ENCODE assay signal across 1 cellular context in genomic region chr1:114757455-114758250, GRCh38.
TF ChIP-seq lines count a peak whose summit lies in the region.

Gene CSDE1, minus strand, starts transcription at chr1:114757984. Its CDS starts 18,094 bp downstream, at chr1:114739890.

TF ChIP-seq in HepG2, 621 proteins besides CTCF, POLR2A, EP300 and RAD21 (continued from another document and continues in another):
- 0 out of 2 replicates have a peak, but pooled peaks have one; percentile 20 for TF ChIP-seq FOXO1 (CRISPR knock-in tag; IDR thresholded peaks at IDR 0.05)
- no peak for TF ChIP-seq MYPOP (CRISPR knock-in tag; IDR thresholded peaks at IDR 0.05)
- no peak for TF ChIP-seq SCMH1 (CRISPR knock-in tag; IDR thresholded peaks at IDR 0.05; ENCODE audit: borderline replicate concordance)
- peak; percentile 48; the same call in 1 of the 2 replicates for TF ChIP-seq ZNF749 (CRISPR knock-in tag; IDR thresholded peaks at IDR 0.05; ENCODE audit: borderline replicate concordance)
- TF ChIP-seq JDP2 (CRISPR knock-in tag; IDR thresholded peaks at IDR 0.05; ENCODE audit: borderline replicate concordance), result no peak
- no peak for TF ChIP-seq SAFB2 (CRISPR knock-in tag; IDR thresholded peaks at IDR 0.05; ENCODE audit: borderline replicate concordance, low read depth)
- 0 out of 2 replicates have a peak, but pooled peaks have one; percentile 40 for TF ChIP-seq EEA1 (CRISPR knock-in tag; IDR thresholded peaks at IDR 0.05; ENCODE audit: borderline replicate concordance)
- no peak for TF ChIP-seq ZNF432 (CRISPR knock-in tag; IDR thresholded peaks at IDR 0.05; ENCODE audit: borderline replicate concordance)
- 0 out of 2 replicates have a peak, but pooled peaks have one; percentile 21 for TF ChIP-seq ZNF572 (CRISPR knock-in tag; IDR thresholded peaks at IDR 0.05)
- TF ChIP-seq, protein P1, sequence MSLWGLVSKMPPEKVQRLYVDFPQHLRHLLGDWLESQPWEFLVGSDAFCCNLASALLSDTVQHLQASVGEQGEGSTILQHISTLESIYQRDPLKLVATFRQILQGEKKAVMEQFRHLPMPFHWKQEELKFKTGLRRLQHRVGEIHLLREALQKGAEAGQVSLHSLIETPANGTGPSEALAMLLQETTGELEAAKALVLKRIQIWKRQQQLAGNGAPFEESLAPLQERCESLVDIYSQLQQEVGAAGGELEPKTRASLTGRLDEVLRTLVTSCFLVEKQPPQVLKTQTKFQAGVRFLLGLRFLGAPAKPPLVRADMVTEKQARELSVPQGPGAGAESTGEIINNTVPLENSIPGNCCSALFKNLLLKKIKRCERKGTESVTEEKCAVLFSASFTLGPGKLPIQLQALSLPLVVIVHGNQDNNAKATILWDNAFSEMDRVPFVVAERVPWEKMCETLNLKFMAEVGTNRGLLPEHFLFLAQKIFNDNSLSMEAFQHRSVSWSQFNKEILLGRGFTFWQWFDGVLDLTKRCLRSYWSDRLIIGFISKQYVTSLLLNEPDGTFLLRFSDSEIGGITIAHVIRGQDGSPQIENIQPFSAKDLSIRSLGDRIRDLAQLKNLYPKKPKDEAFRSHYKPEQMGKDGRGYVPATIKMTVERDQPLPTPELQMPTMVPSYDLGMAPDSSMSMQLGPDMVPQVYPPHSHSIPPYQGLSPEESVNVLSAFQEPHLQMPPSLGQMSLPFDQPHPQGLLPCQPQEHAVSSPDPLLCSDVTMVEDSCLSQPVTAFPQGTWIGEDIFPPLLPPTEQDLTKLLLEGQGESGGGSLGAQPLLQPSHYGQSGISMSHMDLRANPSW (CRISPR knock-in tag; IDR thresholded peaks at IDR 0.05; ENCODE audit: borderline replicate concordance), result no peak; the same call in 1 of the 2 replicates
- TF ChIP-seq TRIM24 (CRISPR knock-in tag; IDR thresholded peaks at IDR 0.05), result no peak
- TF ChIP-seq ZNF431 (CRISPR knock-in tag; IDR thresholded peaks at IDR 0.05; ENCODE audit: borderline replicate concordance, low read depth), result no peak
- TF ChIP-seq ZNF563 (CRISPR knock-in tag; IDR thresholded peaks at IDR 0.05), result 0 out of 2 replicates have a peak, but pooled peaks have one; percentile 64
- TF ChIP-seq ZNF616 (CRISPR knock-in tag; IDR thresholded peaks at IDR 0.05; ENCODE audit: low read depth), result no peak; the same call in 1 of the 2 replicates
- peak; percentile 98 for TF ChIP-seq HOXA3 (CRISPR knock-in tag; IDR thresholded peaks at IDR 0.05)
- TF ChIP-seq ZNF672 (CRISPR knock-in tag; IDR thresholded peaks at IDR 0.05), result no peak
- TF ChIP-seq PHF20 (CRISPR knock-in tag; IDR thresholded peaks at IDR 0.05), result peak; percentile 70; the same call in 1 of the 2 replicates
- TF ChIP-seq CCDC6 (CRISPR knock-in tag; IDR thresholded peaks at IDR 0.05), result peak; percentile 4; the same call in 1 of the 2 replicates
- no peak for TF ChIP-seq SATB2 (CRISPR knock-in tag; IDR thresholded peaks at IDR 0.05)
- peak; percentile 41; the same call in 1 of the 2 replicates for TF ChIP-seq ATF7-NPFF (CRISPR knock-in tag; IDR thresholded peaks at IDR 0.05; ENCODE audit: low read depth)
- TF ChIP-seq ZNF205 (CRISPR knock-in tag; IDR thresholded peaks at IDR 0.05), result peak; percentile 28; the same call in 1 of the 2 replicates
- TF ChIP-seq KDM2A (CRISPR knock-in tag; IDR thresholded peaks at IDR 0.05; ENCODE audit: borderline replicate concordance, low read depth), result peak; percentile 76; the same call in 1 of the 2 replicates
- TF ChIP-seq, protein P2, sequence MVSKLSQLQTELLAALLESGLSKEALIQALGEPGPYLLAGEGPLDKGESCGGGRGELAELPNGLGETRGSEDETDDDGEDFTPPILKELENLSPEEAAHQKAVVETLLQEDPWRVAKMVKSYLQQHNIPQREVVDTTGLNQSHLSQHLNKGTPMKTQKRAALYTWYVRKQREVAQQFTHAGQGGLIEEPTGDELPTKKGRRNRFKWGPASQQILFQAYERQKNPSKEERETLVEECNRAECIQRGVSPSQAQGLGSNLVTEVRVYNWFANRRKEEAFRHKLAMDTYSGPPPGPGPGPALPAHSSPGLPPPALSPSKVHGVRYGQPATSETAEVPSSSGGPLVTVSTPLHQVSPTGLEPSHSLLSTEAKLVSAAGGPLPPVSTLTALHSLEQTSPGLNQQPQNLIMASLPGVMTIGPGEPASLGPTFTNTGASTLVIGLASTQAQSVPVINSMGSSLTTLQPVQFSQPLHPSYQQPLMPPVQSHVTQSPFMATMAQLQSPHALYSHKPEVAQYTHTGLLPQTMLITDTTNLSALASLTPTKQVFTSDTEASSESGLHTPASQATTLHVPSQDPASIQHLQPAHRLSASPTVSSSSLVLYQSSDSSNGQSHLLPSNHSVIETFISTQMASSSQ (IDR thresholded peaks at IDR 0.05; ENCODE audit: low read depth), result no peak
- TF ChIP-seq, protein P2 (CRISPR knock-in tag; IDR thresholded peaks at IDR 0.05; ENCODE audit: borderline replicate concordance), result peak; percentile 40; the same call in 1 of the 2 replicates
- no peak for TF ChIP-seq ZNF782 (CRISPR knock-in tag; IDR thresholded peaks at IDR 0.05; ENCODE audit: borderline replicate concordance)
- TF ChIP-seq THAP11 (CRISPR knock-in tag; IDR thresholded peaks at IDR 0.05), result peak; percentile 96
- TF ChIP-seq ATF4 (CRISPR knock-in tag; IDR thresholded peaks at IDR 0.05), result peak in 1 of 2 experiments; percentile 55; a peak in 1 of 4 replicates
- no peak for TF ChIP-seq RELA (CRISPR knock-in tag; IDR thresholded peaks at IDR 0.05)
- peak; percentile 81; the same call in 1 of the 2 replicates for TF ChIP-seq NRL (CRISPR knock-in tag; IDR thresholded peaks at IDR 0.05; ENCODE audit: borderline replicate concordance)
- TF ChIP-seq RARA (CRISPR knock-in tag; IDR thresholded peaks at IDR 0.05), result no peak; the same call in none of the 2 replicates
- no peak for TF ChIP-seq ZNF660 (CRISPR knock-in tag; IDR thresholded peaks at IDR 0.05; ENCODE audit: borderline replicate concordance, low read depth)
- TF ChIP-seq CCAR2 (optimal IDR thresholded peaks at IDR 0.05; ENCODE audit: low read depth, low read length), result no peak
- no peak for TF ChIP-seq SMARCC2 (IDR thresholded peaks at IDR 0.05)
- no peak for TF ChIP-seq HDAC6 (IDR thresholded peaks at IDR 0.05; ENCODE audit: low read depth, low read length)
- no peak for TF ChIP-seq ZNF780A (CRISPR knock-in tag; IDR thresholded peaks at IDR 0.05)
- no peak; the same call in 1 of the 2 replicates for TF ChIP-seq RFXANK (CRISPR knock-in tag; IDR thresholded peaks at IDR 0.05)
- TF ChIP-seq ZNF850 (CRISPR knock-in tag; conservative IDR thresholded peaks at IDR 0.05), result no peak
- TF ChIP-seq ZC3H4 (CRISPR knock-in tag; IDR thresholded peaks at IDR 0.05; ENCODE audit: borderline replicate concordance), result no peak; the same call in 1 of the 2 replicates
- TF ChIP-seq SRF (IDR thresholded peaks at IDR 0.05; ENCODE audit: low read depth, low read length), result no peak
- TF ChIP-seq NCOA2 (CRISPR knock-in tag; IDR thresholded peaks at IDR 0.05), result peak; percentile 39; the same call in 1 of the 2 replicates
- 0 out of 2 replicates have a peak, but pooled peaks have one; percentile 19 for TF ChIP-seq SOX13 (IDR thresholded peaks at IDR 0.05)
- TF ChIP-seq SOX13 (CRISPR knock-in tag; conservative IDR thresholded peaks at IDR 0.05 in 1 of 2, IDR thresholded peaks at IDR 0.05 in 1 of 2), result peak in 1 of 2 experiments; percentile 21; a peak in 1 of 4 replicates
- no peak for TF ChIP-seq IRF1 (CRISPR knock-in tag; IDR thresholded peaks at IDR 0.05; ENCODE audit: low read depth)
- TF ChIP-seq TARDBP (CRISPR knock-in tag; IDR thresholded peaks at IDR 0.05), result peak; percentile 6; the same call in 1 of the 2 replicates
- peak; percentile 74; the same call in 1 of the 2 replicates for TF ChIP-seq SNAPC4 (CRISPR knock-in tag; IDR thresholded peaks at IDR 0.05)
- TF ChIP-seq ZNF20 (CRISPR knock-in tag; IDR thresholded peaks at IDR 0.05), result no peak
- no peak for TF ChIP-seq ZNF329 (CRISPR knock-in tag; IDR thresholded peaks at IDR 0.05; ENCODE audit: low read depth)
- TF ChIP-seq ZNF232 (CRISPR knock-in tag; IDR thresholded peaks at IDR 0.05; ENCODE audit: borderline replicate concordance), result no peak
- TF ChIP-seq MEIS2 (CRISPR knock-in tag; IDR thresholded peaks at IDR 0.05), result peak; percentile 9; the same call in 1 of the 2 replicates
- TF ChIP-seq SAP130 (CRISPR knock-in tag; IDR thresholded peaks at IDR 0.05; ENCODE audit: low read depth), result peak; percentile 71
- TF ChIP-seq, protein P3, sequence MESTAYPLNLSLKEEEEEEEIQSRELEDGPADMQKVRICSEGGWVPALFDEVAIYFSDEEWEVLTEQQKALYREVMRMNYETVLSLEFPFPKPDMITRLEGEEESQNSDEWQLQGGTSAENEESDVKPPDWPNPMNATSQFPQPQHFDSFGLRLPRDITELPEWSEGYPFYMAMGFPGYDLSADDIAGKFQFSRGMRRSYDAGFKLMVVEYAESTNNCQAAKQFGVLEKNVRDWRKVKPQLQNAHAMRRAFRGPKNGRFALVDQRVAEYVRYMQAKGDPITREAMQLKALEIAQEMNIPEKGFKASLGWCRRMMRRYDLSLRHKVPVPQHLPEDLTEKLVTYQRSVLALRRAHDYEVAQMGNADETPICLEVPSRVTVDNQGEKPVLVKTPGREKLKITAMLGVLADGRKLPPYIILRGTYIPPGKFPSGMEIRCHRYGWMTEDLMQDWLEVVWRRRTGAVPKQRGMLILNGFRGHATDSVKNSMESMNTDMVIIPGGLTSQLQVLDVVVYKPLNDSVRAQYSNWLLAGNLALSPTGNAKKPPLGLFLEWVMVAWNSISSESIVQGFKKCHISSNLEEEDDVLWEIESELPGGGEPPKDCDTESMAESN (CRISPR knock-in tag; conservative IDR thresholded peaks at IDR 0.05), result peak; percentile 91
- no peak for TF ChIP-seq ZSCAN22 (CRISPR knock-in tag; IDR thresholded peaks at IDR 0.05)
- no peak for TF ChIP-seq ZSCAN31 (CRISPR knock-in tag; IDR thresholded peaks at IDR 0.05; ENCODE audit: low read depth)
- 0 out of 2 replicates have a peak, but pooled peaks have one; percentile 44 for TF ChIP-seq ARHGAP35 (CRISPR knock-in tag; IDR thresholded peaks at IDR 0.05; ENCODE audit: borderline replicate concordance)
